In the genomic region with DNA sequence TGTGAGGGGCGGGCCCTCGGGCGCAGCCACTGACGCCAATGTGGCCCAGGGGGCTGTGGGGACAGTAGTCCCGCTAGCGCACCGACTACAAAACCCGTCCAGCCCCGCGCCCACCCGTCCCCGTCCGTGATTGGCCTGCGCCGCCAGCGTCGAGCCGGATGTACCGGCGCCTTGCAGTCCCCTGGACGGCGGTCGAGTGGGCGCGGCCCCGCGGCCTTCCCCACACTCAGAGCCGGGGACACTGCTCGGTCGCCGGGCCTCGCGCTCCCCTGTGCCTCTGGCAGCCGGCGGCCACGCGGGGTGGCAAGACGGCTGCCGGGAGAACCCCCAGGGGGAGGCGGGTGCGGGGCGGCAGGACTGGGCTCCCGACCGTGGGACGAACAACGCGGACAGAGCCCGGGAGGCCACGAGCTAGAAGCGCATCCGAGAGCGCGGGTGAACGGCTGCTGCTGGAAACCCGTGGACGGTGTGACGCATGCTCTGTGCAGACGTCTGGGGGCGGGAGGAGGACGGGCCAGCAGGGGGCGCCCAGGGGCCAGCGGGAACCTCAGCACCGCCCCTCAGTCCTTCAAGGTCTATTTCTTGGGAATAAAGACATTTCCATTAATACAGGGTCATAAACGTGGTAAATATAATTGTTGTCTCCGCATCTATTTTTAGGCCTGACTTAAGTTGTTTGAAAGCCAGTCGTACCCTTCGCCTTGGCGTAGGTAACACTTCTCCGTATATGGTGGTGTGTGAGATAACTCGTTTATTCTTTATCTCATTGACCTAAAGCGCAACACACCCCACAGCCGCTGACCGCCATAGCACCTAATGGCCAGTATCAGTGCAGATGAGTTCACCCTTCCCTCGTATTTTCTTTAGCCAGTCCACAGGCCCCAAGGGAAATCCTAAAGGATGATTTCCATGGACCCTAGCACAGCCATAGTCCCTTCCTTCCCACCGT, we compare ENCODE assay signal across 8 cellular contexts. TPM values are rescaled to one million over a fixed set of nuclear protein-coding genes. Genes with fewer than 3 reads are reported as not detected.
DNase-seq lines count a peak whose midpoint lies in the region; ATAC-seq and TF ChIP-seq lines count a peak whose summit lies in the region.

No MANE protein-coding gene starts in this region.

- CTCF ChIA-PET in activated CD8-positive, alpha-beta T cell treated with anti-CD3 and anti-CD28 coated beads for 36 hours (lab: Charles Lee) = interaction anchor here (0.6 to 2.4 kb wide), 6 partner anchors 25 to 237 kb away, joined by 3 to 15 read pairs (median 4); partner anchors contain the start of gene IPPK

- H3K4me3 ChIP-seq in HL-60 (replicated peaks; ENCODE audit: insufficient read depth, low read length) (peak overlapping the region; percentile 68), lung (peak overlapping the region; percentile 69)

- H3K9me3 Mint-ChIP-seq in activated CD8-positive, alpha-beta T cell treated with anti-CD3 and anti-CD28 coated beads for 36 hours = no peaks in the 10 kb centered on the region

- peak overlapping the region; percentile 94 for H3K27ac Mint-ChIP-seq in activated CD8-positive, alpha-beta T cell treated with anti-CD3 and anti-CD28 coated beads for 36 hours

- WGBS in lung, 2 donors = 1% methylated on average over 66 to 75 of the region's 75 CpGs

- peaks cover 18 to 23% of the 10 kb centered on the region in 2 donors for H3K4me1 ChIP-seq in lung (ENCODE audit: control insufficient read depth in 2 of 2, insufficient read depth in 2 of 2, low read length in 2 of 2)

- H3K36me3 ChIP-seq in lung (ENCODE audit: control insufficient read depth in 2 of 2, insufficient read depth in 2 of 2, low read length in 2 of 2) = no peaks in the 10 kb centered on the region

- ATAC-seq in GM19463 (IDR thresholded peaks at IDR 0.05; ENCODE audit: unreplicated experiment) (peak; percentile 93), lung (ENCODE audit: insufficient read depth, low FRiP score) (peak; percentile 85)
- ATAC-seq in activated CD8-positive, alpha-beta T cell treated with anti-CD3 and anti-CD28 coated beads for 36 hours = peak; percentile 94

- no peaks in the 10 kb centered on the region for H3K27me3 ChIP-seq in HL-60 (ENCODE audit: insufficient read depth, poor library complexity, severe bottlenecking)
- H3K27me3 ChIP-seq in lung (ENCODE audit: control insufficient read depth, insufficient read depth) = no peaks in the 10 kb centered on the region

- no peaks in the 10 kb centered on the region for H3K27me3 Mint-ChIP-seq in activated CD8-positive, alpha-beta T cell treated with anti-CD3 and anti-CD28 coated beads for 36 hours

- TF ChIP-seq CTCF in HL-60 (IDR thresholded peaks at IDR 0.05; ENCODE audit: insufficient read depth, low read length) (peak; percentile 82), lung (IDR thresholded peaks at IDR 0.05; ENCODE audit: control extremely low read depth, extremely low read depth) (peak; percentile 83)
- peak; percentile 99 for TF ChIP-seq CTCF in activated CD8-positive, alpha-beta T cell treated with anti-CD3 and anti-CD28 coated beads for 36 hours (IDR thresholded peaks at IDR 0.05)

- no peaks in the 10 kb centered on the region for H3K36me3 Mint-ChIP-seq in activated CD8-positive, alpha-beta T cell treated with anti-CD3 and anti-CD28 coated beads for 36 hours (ENCODE audit: low read depth)

- H3K27ac ChIP-seq in HL-60 (replicated peaks) = peak overlapping the region; percentile 99
- H3K27ac ChIP-seq in lung (ENCODE audit: low read depth in 1 of 2, low read length in 1 of 2) = peak overlapping the region; percentile 99 to 100

- intact Hi-C loops in activated CD8-positive, alpha-beta T cell treated with anti-CD3 and anti-CD28 coated beads for 36 hours (cut with micrococcal nuclease) = no loop called here

- peak overlapping the region; percentile 86 for H3K4me3 Mint-ChIP-seq in activated CD8-positive, alpha-beta T cell treated with anti-CD3 and anti-CD28 coated beads for 36 hours

- POLR2A ChIA-PET in activated CD8-positive, alpha-beta T cell treated with anti-CD3 and anti-CD28 coated beads for 36 hours (lab: Charles Lee) = interaction anchor here (0.6 to 2.8 kb wide), 3 partner anchors 39 to 437 kb away, joined by 3 to 16 read pairs (median 3); partner anchors contain the start of gene IPPK

- DNase-seq in COLO829 (ENCODE audit: low spot score) = peak; percentile 95
- peak; percentile 92 to 98 for DNase-seq in HL-60 (ENCODE audit: low read depth in 1 of 2, low spot score in 1 of 2)
- peak; percentile 84 for DNase-seq in NCI-H82 treated with DMSO at 0.1 percent for 48 hours (lab: John Stamatoyannopoulos, UW; ENCODE audit: unreplicated experiment)
- peak; percentile 99 for DNase-seq in activated CD8-positive, alpha-beta T cell treated with anti-CD3 and anti-CD28 coated beads for 36 hours
- peak; percentile 99 for DNase-seq in ecto neural progenitor cell (ENCODE audit: low spot score)
- DNase-seq in lung (ENCODE audit: low spot score) = peak; percentile 98
- DNase-seq in stimulated activated CD4-positive, alpha-beta T cell treated with anti-CD3 and anti-CD28 coated beads, TNF-alpha, amount 100 ng/mL, for 24 hours (ENCODE audit: low read depth in 3 of 3) = peak; percentile 94 to 98 (median 94)

- H3K4me1 Mint-ChIP-seq in activated CD8-positive, alpha-beta T cell treated with anti-CD3 and anti-CD28 coated beads for 36 hours (ENCODE audit: low read depth) = peaks cover 44% of the 10 kb centered on the region

- H3K9me3 ChIP-seq in lung (ENCODE audit: control insufficient read depth in 2 of 2, insufficient read depth in 1 of 2, low read length in 1 of 2) = no peaks in the 10 kb centered on the region

RNA-seq across cellular contexts. Expression of gene BICD2, which starts 0.6 kb away (rescaled TPM):
- total RNA-seq in activated CD8-positive, alpha-beta T cell treated with anti-CD3 and anti-CD28 coated beads for 36 hours = 10 to 100 TPM; 14.2 to 16.8 TPM
- 10 to 100 TPM; 32.9 to 33.2 TPM for total RNA-seq in lung
- 10 to 100 TPM; 13.8 to 20.0 TPM for polyA plus RNA-seq in lung

Comparison
In these comparisons a context has a peak if more than half of its experiments do, and no peak if none do; other contexts are left out.
1. Peak in every context shown above with its lines: DNase-seq, ATAC-seq, H3K4me3 ChIP-seq and H3K27ac ChIP-seq.